Comparison of ENCODE assay signal across 9 cellular contexts in the genomic region with DNA sequence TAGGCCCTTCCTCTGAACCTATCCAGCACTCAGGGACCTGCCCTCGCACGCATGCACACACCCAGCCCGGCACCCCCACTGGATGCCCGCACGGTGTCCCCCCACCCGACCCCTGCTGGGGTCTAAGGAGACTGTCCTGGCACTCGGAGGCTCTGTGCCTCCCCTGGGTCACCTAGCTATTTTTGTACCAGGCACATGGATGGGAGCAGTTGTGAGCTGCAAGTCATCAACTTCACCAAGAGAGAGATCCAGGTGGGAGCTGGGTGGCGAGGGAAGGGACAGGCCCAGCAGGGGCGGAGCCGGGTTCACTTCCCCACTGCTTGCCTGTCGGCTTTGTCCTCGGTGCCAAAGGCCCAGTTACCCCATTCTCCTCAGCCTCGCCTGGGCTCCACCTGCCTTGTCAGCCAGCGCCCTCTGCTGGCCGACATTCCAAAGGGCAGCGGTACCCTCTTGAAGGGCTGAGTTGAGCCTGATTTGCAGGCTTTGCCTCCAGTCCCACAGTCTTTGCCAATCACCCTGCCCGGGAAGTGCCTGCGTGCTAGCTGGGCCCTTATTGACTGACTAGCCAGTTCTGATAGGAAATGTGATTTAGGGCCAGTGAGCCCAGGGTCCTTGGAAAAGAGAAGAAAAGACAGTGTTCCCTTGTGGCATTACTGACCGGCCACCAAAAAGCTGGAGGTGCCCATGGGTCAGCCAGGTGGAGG. TPM values are rescaled to one million over a fixed set of nuclear protein-coding genes. Genes with fewer than 3 reads are reported as not detected.
A peak's percentile ranks its signal among the peaks of the same experiment; 100 is the strongest.
DNase-seq lines count a peak whose midpoint lies in the region; TF ChIP-seq lines count a peak whose summit lies in the region.
"Had no signal": no experiment of that assay in that cellular context is flagged by ENCODE, and none has a peak within 500 bp of the region (broad histone marks: within the 10 kb centered on the region; RNA-seq: fewer than 3 reads in every experiment).

No MANE protein-coding gene starts in this region.

- H3K9me3 ChIP-seq in Loucy (ENCODE audit: insufficient read depth, low read depth, low read length) (no peaks in the 10 kb centered on the region), neuron (ENCODE audit: low read length) (no peaks in the 10 kb centered on the region)

- H3F3A ChIP-seq in Loucy (ENCODE audit: low read depth) = no peaks in the 10 kb centered on the region

- peak overlapping the region; percentile 61; the same call in 1 of the 2 replicates for H2AFZ ChIP-seq in Loucy (ENCODE audit: low read length)
- peak overlapping the region; percentile 70 for H2AFZ ChIP-seq in neuron (ENCODE audit: low read depth, low read length)

- H3K4me2 ChIP-seq in Loucy (ENCODE audit: low read depth, low read length, poor library complexity, severe bottlenecking) = no peak overlapping the region

- no peaks in the 10 kb centered on the region for H3K9me2 ChIP-seq in Loucy (replicated peaks; ENCODE audit: low read depth, low read length)

- H3K27ac ChIP-seq in substantia nigra (ENCODE audit: low read depth, low read length, poor library complexity, severe bottlenecking) = no peak overlapping the region

- TF ChIP-seq CTCF in Loucy (conservative IDR thresholded peaks at IDR 0.05; ENCODE audit: low read length) = peak; percentile 89
- TF ChIP-seq CTCF in fibroblast of the aortic adventitia (IDR thresholded peaks at IDR 0.05; ENCODE audit: insufficient read depth, low read length) = peak; percentile 98

- H3K27me3 ChIP-seq in H7 (ENCODE audit: control insufficient read depth, insufficient read depth, low read length) = no peaks in the 10 kb centered on the region
- no peaks in the 10 kb centered on the region for H3K27me3 ChIP-seq in Loucy (ENCODE audit: insufficient read depth, low read length, poor library complexity, severe bottlenecking)
- peaks cover 2% of the 10 kb centered on the region for H3K27me3 ChIP-seq in neuron (ENCODE audit: insufficient read depth, low read length)

- no peaks in the 10 kb centered on the region for H3K79me2 ChIP-seq in Loucy (ENCODE audit: insufficient read depth, low read length)

- H3K4me1 ChIP-seq in Loucy (ENCODE audit: insufficient read depth, low read length, poor library complexity, severe bottlenecking) = peaks cover 5% of the 10 kb centered on the region
- no peaks in the 10 kb centered on the region for H3K4me1 ChIP-seq in neuron (ENCODE audit: insufficient read depth, low read length)

- H3K4me3 ChIP-seq in H7 (ENCODE audit: insufficient read depth, low read depth, low read length) = no peak overlapping the region
- no peak overlapping the region for H3K4me3 ChIP-seq in Loucy (ENCODE audit: low read length, poor library complexity, severe bottlenecking)
- no peak overlapping the region for H3K4me3 ChIP-seq in fibroblast of the aortic adventitia (ENCODE audit: low read depth, low read length)
- no peak overlapping the region for H3K4me3 ChIP-seq in neuron (ENCODE audit: low read length)

- H3K36me3 ChIP-seq in H7 (replicated peaks; ENCODE audit: control insufficient read depth, insufficient read depth, low read length) = no peaks in the 10 kb centered on the region
- no peaks in the 10 kb centered on the region for H3K36me3 ChIP-seq in Loucy (ENCODE audit: insufficient read depth, low read length)
- H3K36me3 ChIP-seq in neuron (ENCODE audit: insufficient read depth, low read length) = no peaks in the 10 kb centered on the region

- H3K9ac ChIP-seq in Loucy (ENCODE audit: low read depth, low read length, poor library complexity, severe bottlenecking) = no peak overlapping the region

- in situ Hi-C loops in G401 (cut with HindIII; ENCODE audit: low sequenced_read_pairs) = no loop called here

- no peaks in the 10 kb centered on the region for H4K20me1 ChIP-seq in Loucy (ENCODE audit: insufficient read depth, low read length, poor library complexity, severe bottlenecking)

- DNase-seq in G401 (ENCODE audit: low spot score) (peak; percentile 82), H7 (peak; percentile 96), RPMI8226 (peak; percentile 93), activated T-helper 1 cell treated with Interleukin-2 at 50 U/mL for 16 hours (ENCODE audit: low read depth) (peak; percentile 78), fibroblast of the aortic adventitia (ENCODE audit: low read depth) (peak; percentile 92), substantia nigra (lab: John Stamatoyannopoulos, UW) (peak in 48 of 49 donors; percentile 37 to 92 (median 78))

RNA-seq across cellular contexts. Expression of a gene that starts 5.8 kb away (rescaled TPM):
- total RNA-seq in G401 (2014; rRNA removed; shearing (Covaris generic)) = not detected in 2 replicates
- not detected in 2 replicates for total RNA-seq in H7 (2014; rRNA removed; shearing (Covaris generic))
- not detected in 2 replicates for total RNA-seq in fibroblast of the aortic adventitia (ENCODE audit: low replicate concordance)
- total RNA-seq: subcutaneous adipose tissue had no signal

RNA-seq across cellular contexts. Expression of a gene that starts 37.8 kb away (rescaled TPM):
- total RNA-seq in G401 (2014; rRNA removed; shearing (Covaris generic)) = 6.5 and 7.7 TPM in 2 replicates
- total RNA-seq in H7 (2014; rRNA removed; shearing (Covaris generic)) = 14.9 and 24.8 TPM in 2 replicates
- total RNA-seq in fibroblast of the aortic adventitia (ENCODE audit: low replicate concordance) = 2.7 and 26.4 TPM in 2 replicates

RNA-seq across cellular contexts. Expression of a gene that starts 57.7 kb away (rescaled TPM):
- total RNA-seq in G401 (2014; rRNA removed; shearing (Covaris generic)) = not detected in 2 replicates
- total RNA-seq in H7 (2014; rRNA removed; shearing (Covaris generic)) = 0.11 and 0.38 TPM in 2 replicates
- 0.90 TPM in 1 of 2 replicates, not detected in the other for total RNA-seq in fibroblast of the aortic adventitia (ENCODE audit: low replicate concordance)
- total RNA-seq: subcutaneous adipose tissue had no signal
